Comparison of ENCODE assay signal across 8 cellular contexts in the genomic region with DNA sequence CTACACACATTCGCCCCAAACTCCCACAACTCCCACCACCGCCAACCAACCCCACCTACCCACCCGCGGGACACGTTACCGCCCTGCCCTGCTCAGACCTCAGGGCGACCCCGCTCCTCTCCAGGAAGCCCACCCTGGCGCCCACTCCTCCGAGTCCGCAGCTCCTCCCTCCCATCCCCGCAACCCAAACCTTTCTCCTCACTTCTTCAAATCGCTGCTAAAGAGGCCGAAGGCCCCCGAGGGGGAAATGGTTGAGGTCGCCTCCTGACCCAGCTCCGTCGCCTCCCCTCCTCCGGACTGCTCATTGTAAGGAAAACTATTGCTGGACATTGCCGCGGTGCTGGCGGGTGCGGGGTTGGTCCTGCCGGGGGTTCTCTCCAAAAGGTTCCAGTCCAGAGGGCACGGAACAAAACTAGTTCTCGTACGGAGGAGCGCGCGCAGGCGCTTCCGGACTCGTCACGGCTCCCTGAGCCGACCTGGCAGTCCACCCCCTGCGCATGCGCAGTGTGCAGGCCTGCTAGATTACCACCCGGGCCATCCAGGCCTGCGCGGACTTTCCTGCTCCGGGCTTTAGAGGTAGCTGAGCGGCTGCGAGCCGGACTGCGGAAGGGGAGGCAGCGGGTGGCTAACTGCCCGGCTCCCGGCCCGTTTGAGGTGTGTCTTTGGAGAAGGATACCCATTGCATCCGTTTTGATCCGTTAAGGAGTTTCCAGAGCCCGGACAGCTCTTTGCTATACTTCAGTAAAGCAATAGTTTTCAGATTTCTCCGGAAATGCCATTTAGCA. TPM values are rescaled to one million over a fixed set of nuclear protein-coding genes. Genes with fewer than 3 reads are reported as not detected.
DNase-seq lines count a peak whose midpoint lies in the region; ATAC-seq and FAIRE-seq lines count a peak whose summit lies in the region.

A gene with protein sequence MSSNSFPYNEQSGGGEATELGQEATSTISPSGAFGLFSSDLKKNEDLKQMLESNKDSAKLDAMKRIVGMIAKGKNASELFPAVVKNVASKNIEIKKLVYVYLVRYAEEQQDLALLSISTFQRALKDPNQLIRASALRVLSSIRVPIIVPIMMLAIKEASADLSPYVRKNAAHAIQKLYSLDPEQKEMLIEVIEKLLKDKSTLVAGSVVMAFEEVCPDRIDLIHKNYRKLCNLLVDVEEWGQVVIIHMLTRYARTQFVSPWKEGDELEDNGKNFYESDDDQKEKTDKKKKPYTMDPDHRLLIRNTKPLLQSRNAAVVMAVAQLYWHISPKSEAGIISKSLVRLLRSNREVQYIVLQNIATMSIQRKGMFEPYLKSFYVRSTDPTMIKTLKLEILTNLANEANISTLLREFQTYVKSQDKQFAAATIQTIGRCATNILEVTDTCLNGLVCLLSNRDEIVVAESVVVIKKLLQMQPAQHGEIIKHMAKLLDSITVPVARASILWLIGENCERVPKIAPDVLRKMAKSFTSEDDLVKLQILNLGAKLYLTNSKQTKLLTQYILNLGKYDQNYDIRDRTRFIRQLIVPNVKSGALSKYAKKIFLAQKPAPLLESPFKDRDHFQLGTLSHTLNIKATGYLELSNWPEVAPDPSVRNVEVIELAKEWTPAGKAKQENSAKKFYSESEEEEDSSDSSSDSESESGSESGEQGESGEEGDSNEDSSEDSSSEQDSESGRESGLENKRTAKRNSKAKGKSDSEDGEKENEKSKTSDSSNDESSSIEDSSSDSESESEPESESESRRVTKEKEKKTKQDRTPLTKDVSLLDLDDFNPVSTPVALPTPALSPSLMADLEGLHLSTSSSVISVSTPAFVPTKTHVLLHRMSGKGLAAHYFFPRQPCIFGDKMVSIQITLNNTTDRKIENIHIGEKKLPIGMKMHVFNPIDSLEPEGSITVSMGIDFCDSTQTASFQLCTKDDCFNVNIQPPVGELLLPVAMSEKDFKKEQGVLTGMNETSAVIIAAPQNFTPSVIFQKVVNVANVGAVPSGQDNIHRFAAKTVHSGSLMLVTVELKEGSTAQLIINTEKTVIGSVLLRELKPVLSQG (minus strand): TSS at position 449 of the 785 bp plus-strand sequence. CDS start 119 bp downstream, at position 330.

- H3K27ac Mint-ChIP-seq in activated T-cell treated with anti-CD3 and anti-CD28 coated beads, Interleukin-2, amount 50 U/mL, for 72 hours = peak within 1 kb of the TSS; percentile 99

- H3K4me3 ChIP-seq in muscle layer of colon (ENCODE audit: low read depth in 1 of 2, low read length in 2 of 2) = peak within 1 kb of the TSS; percentile 90 to 99

- ATAC-seq in GM21786 (IDR thresholded peaks at IDR 0.05; ENCODE audit: unreplicated experiment) (peak; percentile 82), esophagus mucosa (peak; percentile 99)
- peak; percentile 94 to 95 for ATAC-seq in activated T-cell treated with anti-CD3 and anti-CD28 coated beads, Interleukin-2, amount 50 U/mL, for 72 hours (replicated peaks in 1 of 2)

- peak; percentile 49 for FAIRE-seq in RCC 7860 (lab: Jason Lieb, UNC)

- no peaks in the 10 kb centered on the region for H3K9me3 ChIP-seq in KOPT-K1 (ENCODE audit: insufficient read depth, low read length, poor library complexity, severe bottlenecking)
- H3K9me3 ChIP-seq in muscle layer of colon (ENCODE audit: low read length) = no peaks in the 10 kb centered on the region

- DNase-seq in DMS79 (lab: John Stamatoyannopoulos, UW) = peak; percentile 78
- DNase-seq in RCC 7860 (ENCODE audit: low spot score) = peak; percentile 90
- DNase-seq in activated T-cell treated with anti-CD3 and anti-CD28 coated beads, Interleukin-2, amount 50 U/mL, for 72 hours = peak; percentile 98
- DNase-seq in stimulated activated CD8-positive, alpha-beta memory T cell treated with anti-CD3 and anti-CD28 coated beads, Interleukin-7, amount 100 ng/mL, for 24 hours (ENCODE audit: low read depth) = peak; percentile 93

- peaks cover 24% of the 10 kb centered on the region for H3K4me1 ChIP-seq in muscle layer of colon (ENCODE audit: insufficient read depth, low read length)

- H3K9me3 Mint-ChIP-seq in activated T-cell treated with anti-CD3 and anti-CD28 coated beads, Interleukin-2, amount 50 U/mL, for 72 hours = no peaks in the 10 kb centered on the region

- H3K9ac ChIP-seq in muscle layer of colon (ENCODE audit: low read length) = peak within 1 kb of the TSS; percentile 94

- peaks cover 8 to 10% of the 10 kb centered on the region in 2 donors for H3K36me3 Mint-ChIP-seq in activated T-cell treated with anti-CD3 and anti-CD28 coated beads, Interleukin-2, amount 50 U/mL, for 72 hours (ENCODE audit: insufficient read depth in 2 of 2)

- H3K4me3 Mint-ChIP-seq in activated T-cell treated with anti-CD3 and anti-CD28 coated beads, Interleukin-2, amount 50 U/mL, for 72 hours = peak within 1 kb of the TSS; percentile 98 to 99

- no peaks in the 10 kb centered on the region for H3K27me3 ChIP-seq in muscle layer of colon (ENCODE audit: control insufficient read depth in 1 of 2, insufficient read depth in 2 of 2, low read length in 2 of 2)

- peaks cover 44% of the 10 kb centered on the region for H3K4me1 Mint-ChIP-seq in activated T-cell treated with anti-CD3 and anti-CD28 coated beads, Interleukin-2, amount 50 U/mL, for 72 hours (ENCODE audit: low read depth)

- H3K36me3 ChIP-seq in KOPT-K1 (ENCODE audit: insufficient read depth, low read length) = peaks cover 7% of the 10 kb centered on the region; the same call in 1 of the 2 replicates
- H3K36me3 ChIP-seq in muscle layer of colon (ENCODE audit: insufficient read depth, low read length) = no peaks in the 10 kb centered on the region

- no peaks in the 10 kb centered on the region for H3K27me3 Mint-ChIP-seq in activated T-cell treated with anti-CD3 and anti-CD28 coated beads, Interleukin-2, amount 50 U/mL, for 72 hours (ENCODE audit: low read depth)

- peak within 1 kb of the TSS; percentile 82 for H3K27ac ChIP-seq in KOPT-K1 (ENCODE audit: low read depth, low read length, poor library complexity, severe bottlenecking)
- H3K27ac ChIP-seq in muscle layer of colon (ENCODE audit: low read depth, low read length) = peak within 1 kb of the TSS; percentile 99

RNA-seq across cellular contexts. Expression of the gene that starts here (rescaled TPM):
- total RNA-seq in activated T-cell treated with anti-CD3 and anti-CD28 coated beads, Interleukin-2, amount 50 U/mL, for 72 hours = 10 to 100 TPM; 43.6 to 45.1 TPM
- total RNA-seq in esophagus mucosa = 31.5 TPM

Comparison
In these comparisons a context has a peak if more than half of its experiments do, and no peak if none do; other contexts are left out.
1. Peak in every context shown above with its lines: DNase-seq, ATAC-seq, H3K4me3 ChIP-seq and H3K27ac ChIP-seq.